In genomic region chr16:88497561-88498420, GRCh38 we compare ENCODE assay signal across 24 cellular contexts. TPM values are rescaled to one million over a fixed set of nuclear protein-coding genes. Genes with fewer than 3 reads are reported as not detected.
A peak's percentile ranks its signal among the peaks of the same experiment; 100 is the strongest.
DNase-seq lines count a peak whose midpoint lies in the region; ATAC-seq, FAIRE-seq and TF ChIP-seq lines count a peak whose summit lies in the region.
"Had no signal": no experiment of that assay in that cellular context is flagged by ENCODE, and none has a peak within 500 bp of the region (broad histone marks: within the 10 kb centered on the region; RNA-seq: fewer than 3 reads in every experiment).

No MANE protein-coding gene starts in this region.

- CTCF ChIA-PET in H1 (lab: Charles Lee; ENCODE audit: partially characterized antibody) = interaction anchor here (1.2 to 2.7 kb wide), 2 partner anchors 9 to 60 kb away, joined by 3 to 11 read pairs; no protein-coding TSS in a partner anchor

- H3K4me2 ChIP-seq in BLaER1 = peak overlapping the region; percentile 98
- no peak overlapping the region for H3K4me2 ChIP-seq in H1 (ENCODE audit: insufficient read depth in 1 of 2, low read depth in 2 of 2, low read length in 2 of 2)

- H3K27ac ChIP-seq in BLaER1 (peak overlapping the region; percentile 80; the same call in 1 of the 2 replicates), H1 (ENCODE audit: low read depth, low read length) (no peak overlapping the region), left lung (no peak overlapping the region)
- H3K27ac ChIP-seq: RWPE1, sigmoid colon, upper lobe of right lung, VCaP had no signal

- H3K4me1 ChIP-seq in BLaER1 (peaks cover 57% of the 10 kb centered on the region), H1 (replicated peaks in 1 of 4; ENCODE audit: control insufficient read depth in 3 of 4, insufficient read depth in 4 of 4, low read length in 3 of 4) (no peaks in the 10 kb centered on the region; a peak in 1 of 7 replicates), left lung (peaks cover 0 to 3% of the 10 kb centered on the region in 2 donors)
- H3K4me1 ChIP-seq: sigmoid colon, upper lobe of right lung had no signal

- no peak overlapping the region for H3K14ac ChIP-seq in H1 (ENCODE audit: insufficient read length)

- peak; percentile 19 for ATAC-seq in left lung
- ATAC-seq in GM21576 (IDR thresholded peaks at IDR 0.05; ENCODE audit: unreplicated experiment) = no peak
- ATAC-seq: CD8-positive, alpha-beta T cell; stimulated activated naive CD8-positive, alpha-beta T cell treated with anti-CD3 and anti-CD28 coated beads, Interleukin-15, Interleukin-2, amounts not matched to agents 100 U/mL and 50 U/mL, for 24 hours; upper lobe of right lung had no signal

- no peak overlapping the region for H3K56ac ChIP-seq in H1 (replicated peaks; ENCODE audit: insufficient read length, low read depth, low read length)

- no peak overlapping the region for H2BK12ac ChIP-seq in H1 (ENCODE audit: low read depth, low read length)

- no peak overlapping the region for H2BK15ac ChIP-seq in H1 (ENCODE audit: low read length)

- TF ChIP-seq CTCF in H1 (IDR thresholded peaks at IDR 0.05; ENCODE audit: control extremely low read depth in 1 of 3, insufficient read depth in 1 of 3, low read depth in 1 of 3, low read length in 3 of 3) (no peak), left lung (IDR thresholded peaks at IDR 0.05) (no peak)

- POLR2A ChIA-PET in H1 (lab: Charles Lee; ENCODE audit: partially characterized antibody) = interaction anchor here (1.2 kb wide), 1 partner anchor 25 kb away, joined by 3 read pairs; no protein-coding TSS in a partner anchor

- no peaks in the 10 kb centered on the region for H3K79me1 ChIP-seq in H1 (ENCODE audit: low read depth, low read length)

- no peak for FAIRE-seq in H1 (lab: Jason Lieb, UNC)
- FAIRE-seq: GM18507, islet of Langerhans had no signal

- H3K4ac ChIP-seq in H1 (replicated peaks; ENCODE audit: insufficient read length, low read depth, low read length) = no peak overlapping the region

- H3K79me2 ChIP-seq in H1 (ENCODE audit: control insufficient read depth in 1 of 2, insufficient read depth in 2 of 2, low read length in 2 of 2) = no peaks in the 10 kb centered on the region

- no peaks in the 10 kb centered on the region for H3K27me3 ChIP-seq in BLaER1
- no peaks in the 10 kb centered on the region for H3K27me3 ChIP-seq in H1 (replicated peaks in 1 of 4; ENCODE audit: control insufficient read depth in 3 of 4, extremely low read depth in 1 of 4, insufficient read depth in 3 of 4, low read length in 3 of 4)
- H3K27me3 ChIP-seq in left lung = peaks cover 0 to 10% of the 10 kb centered on the region in 2 donors
- H3K27me3 ChIP-seq: upper lobe of right lung had no signal

- H3K23me2 ChIP-seq in H1 (ENCODE audit: low read depth, low read length) = no peaks in the 10 kb centered on the region

- no peak overlapping the region for H2BK120ac ChIP-seq in H1 (replicated peaks; ENCODE audit: low read depth, low read length)

- WGBS in H1 (ENCODE audit: extremely low coverage in 1 of 2, insufficient coverage in 1 of 2, insufficient read length in 1 of 2, insufficient replicate concordance in 2 of 2, low coverage in 1 of 2, low lambda C conversion rate in 2 of 2, missing lambda C conversion rate in 1 of 2), 2 experiments = 89% methylated on average over 35 of the region's 45 CpGs; no CpG with 5 or more reads in 1 of the 2 experiments

- H2AK5ac ChIP-seq in H1 (ENCODE audit: low read depth, low read length) = no peak overlapping the region

- H2BK5ac ChIP-seq in H1 (ENCODE audit: low read depth, low read length) = no peak overlapping the region

- intact Hi-C loops in left lung (cut with DNase I) = no loop called here

- H4K5ac ChIP-seq in H1 (ENCODE audit: insufficient read length, low read depth, low read length) = no peak overlapping the region

- no peak overlapping the region for H4K8ac ChIP-seq in H1 (ENCODE audit: extremely low read depth, insufficient read depth, low read length)

- no peak overlapping the region for H4K91ac ChIP-seq in H1 (replicated peaks; ENCODE audit: insufficient read length, low read length)

- no peak for TF ChIP-seq EP300 in H1 (IDR thresholded peaks at IDR 0.05; ENCODE audit: borderline replicate concordance in 1 of 2, low read depth in 2 of 2, low read length in 2 of 2)

- H3K23ac ChIP-seq in H1 (ENCODE audit: insufficient read length) = no peak overlapping the region

- peak overlapping the region; percentile 24; the same call in 1 of the 2 replicates for H3K9ac ChIP-seq in BLaER1
- H3K9ac ChIP-seq in H1 (replicated peaks in 1 of 4; ENCODE audit: extremely low read depth in 1 of 4, low read depth in 3 of 4, low read length in 3 of 4) = no peak overlapping the region

- H3K4me3 ChIP-seq in BLaER1 (no peak overlapping the region), H1 (ENCODE audit: extremely low read depth in 1 of 4, insufficient read depth in 2 of 4, low read depth in 3 of 4, low read length in 4 of 4) (no peak overlapping the region), left lung (no peak overlapping the region)
- H3K4me3 ChIP-seq: sigmoid colon, upper lobe of right lung had no signal

- H2BK20ac ChIP-seq in H1 (ENCODE audit: low read length) = no peak overlapping the region

- H3K36me3 ChIP-seq in BLaER1 = peaks cover 18% of the 10 kb centered on the region; the same call in 1 of the 2 replicates
- no peaks in the 10 kb centered on the region for H3K36me3 ChIP-seq in H1 (ENCODE audit: control insufficient read depth in 2 of 4, insufficient read depth in 4 of 4, low read length in 3 of 4)
- no peaks in the 10 kb centered on the region for H3K36me3 ChIP-seq in left lung
- H3K36me3 ChIP-seq: sigmoid colon, upper lobe of right lung had no signal

- TF ChIP-seq POLR2A in H1 (IDR thresholded peaks at IDR 0.05; ENCODE audit: control extremely low read depth in 1 of 2, low read depth in 2 of 2, low read length in 2 of 2) = no peak

- H4K20me1 ChIP-seq in BLaER1 (peaks cover 62% of the 10 kb centered on the region), H1 (replicated peaks in 1 of 2; ENCODE audit: control insufficient read depth in 1 of 2, insufficient read depth in 2 of 2, low read length in 2 of 2) (peaks cover 0 to 4% of the 10 kb centered on the region in 2 experiments)

- H2AFZ ChIP-seq in H1 (ENCODE audit: low read length) = no peak overlapping the region

- DNase-seq in OCI-M1 (lab: John Stamatoyannopoulos, UW) = peak; percentile 97
- DNase-seq in H1 (ENCODE audit: low read depth in 1 of 2, low spot score in 2 of 2) = no peak
- DNase-seq in left lung = no peak
- no peak for DNase-seq in activated CD8-positive, alpha-beta memory T cell treated with anti-CD3 and anti-CD28 coated beads, Interleukin-2, amount 50 U/mL, for 4 hours
- no peak for DNase-seq in DMS 273 (lab: John Stamatoyannopoulos, UW; ENCODE audit: unreplicated experiment)
- no peak for DNase-seq in NCI-H526 (lab: John Stamatoyannopoulos, UW)
- DNase-seq: activated CD4-positive, alpha-beta T cell treated with anti-CD3 and anti-CD28 coated beads, Interleukin-2, amount 50 U/mL, for 48 hours; activated naive CD4-positive, alpha-beta T cell treated with anti-CD3 and anti-CD28 coated beads, Interleukin-2, amount 50 U/mL, for 16 hours; activated T-cell treated with anti-CD3 and anti-CD28 coated beads, Interleukin-2, amount 50 U/mL, for 24 hours; CD8-positive, alpha-beta T cell; cortex of kidney; glutamatergic neuron; midbrain; MM.1S; NCI-H187 treated with DMSO at 0.1 percent for 48 hours; sigmoid colon; stimulated activated naive CD8-positive, alpha-beta T cell treated with anti-CD3 and anti-CD28 coated beads, Interleukin-15, Interleukin-2, amounts not matched to agents 100 U/mL and 50 U/mL, for 24 hours; upper lobe of right lung had no signal

- TF ChIP-seq RAD21 in H1 (IDR thresholded peaks at IDR 0.05 in 1 of 2, conservative IDR thresholded peaks at IDR 0.05 in 1 of 2; ENCODE audit: low read depth in 2 of 2, low read length in 2 of 2) = no peak

- H3K18ac ChIP-seq in H1 (ENCODE audit: extremely low read depth, low read length) = no peak overlapping the region

- H3K9me3 ChIP-seq in BLaER1 = no peaks in the 10 kb centered on the region
- no peaks in the 10 kb centered on the region for H3K9me3 ChIP-seq in H1 (ENCODE audit: insufficient read depth in 2 of 2, low read depth in 1 of 2, low read length in 1 of 2)
- no peaks in the 10 kb centered on the region for H3K9me3 ChIP-seq in left lung
- H3K9me3 ChIP-seq: sigmoid colon, upper lobe of right lung had no signal

TF ChIP-seq in H1, 55 proteins besides CTCF, POLR2A, EP300 and RAD21:
- TF ChIP-seq GTF2F1 (IDR thresholded peaks at IDR 0.05; ENCODE audit: borderline replicate concordance, low read depth, low read length) (no peak), GABPA (IDR thresholded peaks at IDR 0.05; ENCODE audit: borderline replicate concordance, insufficient read depth, low read length) (0 out of 2 replicates have a peak, but pooled peaks have one; percentile 2)

RNA-seq across cellular contexts. Expression of gene ZFPM1, which starts 44.7 kb away (rescaled TPM):
- total RNA-seq in H1 (2021; fragmentation: NEBNext Ultra II Directional; extraction: Animal tissue kit (Norgen Biotek cat#: 25700)) = 3.4 and 4.8 TPM in 2 replicates
- polyA plus RNA-seq in H1 (2011; rRNA removed) = 0.74 and 1.4 TPM in 2 replicates
- 1.1 TPM for polyA plus RNA-seq in H1 (2011; cell fraction: cytosol; rRNA removed)
- 3.6 TPM for polyA plus RNA-seq in H1 (2011; cell fraction: nucleus; rRNA removed)
- 1.5 to 3.3 TPM (median 1.9 TPM) in 4 replicates for polyA plus RNA-seq in H1 (2012, experiment 1 of 2)
- polyA plus RNA-seq in H1 (2012, experiment 2 of 2) = 1.00 TPM
- polyA plus RNA-seq in H1 (2013, experiment 1 of 2) = 3.1 TPM
- 2.9 TPM for polyA plus RNA-seq in H1 (2013, experiment 2 of 2)
- 0.29 and 0.57 TPM in 2 replicates for polyA minus RNA-seq in H1 (2011; rRNA and poly(A)+ RNA removed)
- polyA minus RNA-seq in H1 (2011; cell fraction: cytosol; rRNA and poly(A)+ RNA removed) = 2.8 TPM
- polyA minus RNA-seq in H1 (2011; cell fraction: nucleus; rRNA and poly(A)+ RNA removed) = 3.3 TPM
- 1 to 10 TPM; 6.2 to 7.0 TPM for total RNA-seq in left lung
